In the genomic region with DNA sequence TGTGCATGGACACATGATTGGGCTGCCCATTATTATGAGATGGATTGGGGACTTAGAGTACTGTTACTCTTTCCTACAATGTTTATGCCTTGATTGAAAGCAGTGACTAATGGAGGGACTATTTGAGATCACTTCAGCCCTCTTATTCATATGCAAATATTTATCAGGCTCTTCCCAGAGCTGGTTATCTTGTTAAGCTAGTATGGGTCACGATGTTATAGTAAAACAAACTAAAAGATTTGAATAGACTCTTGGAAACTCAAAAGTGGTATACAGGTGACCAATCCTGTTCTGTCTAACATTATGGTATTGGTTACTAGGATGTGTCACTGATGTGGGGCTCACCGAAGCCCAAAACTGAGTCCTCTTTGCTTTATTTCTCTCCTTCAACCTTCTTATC, we compare ENCODE assay signal across 1 cellular context.
TF ChIP-seq lines count a peak whose summit lies in the region.

No MANE protein-coding gene starts in this region.

TF ChIP-seq in A549, 52 proteins besides CTCF, POLR2A, EP300 and RAD21 (continued from another document):
- TF ChIP-seq, protein P1, sequence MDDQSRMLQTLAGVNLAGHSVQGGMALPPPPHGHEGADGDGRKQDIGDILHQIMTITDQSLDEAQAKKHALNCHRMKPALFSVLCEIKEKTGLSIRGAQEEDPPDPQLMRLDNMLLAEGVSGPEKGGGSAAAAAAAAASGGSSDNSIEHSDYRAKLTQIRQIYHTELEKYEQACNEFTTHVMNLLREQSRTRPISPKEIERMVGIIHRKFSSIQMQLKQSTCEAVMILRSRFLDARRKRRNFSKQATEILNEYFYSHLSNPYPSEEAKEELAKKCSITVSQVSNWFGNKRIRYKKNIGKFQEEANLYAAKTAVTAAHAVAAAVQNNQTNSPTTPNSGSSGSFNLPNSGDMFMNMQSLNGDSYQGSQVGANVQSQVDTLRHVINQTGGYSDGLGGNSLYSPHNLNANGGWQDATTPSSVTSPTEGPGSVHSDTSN (IDR thresholded peaks at IDR 0.05) = no peak
- TF ChIP-seq ZFP36 (IDR thresholded peaks at IDR 0.05; ENCODE audit: borderline replicate concordance, partially characterized antibody) = no peak
- no peak for TF ChIP-seq MAZ (IDR thresholded peaks at IDR 0.05; ENCODE audit: borderline replicate concordance, low read depth, low read length)
- TF ChIP-seq EHF (CRISPR knock-in tag; IDR thresholded peaks at IDR 0.05) = no peak
- no peak for TF ChIP-seq NR3C1 (IDR thresholded peaks at IDR 0.05)
- TF ChIP-seq PHF8 (IDR thresholded peaks at IDR 0.05; ENCODE audit: borderline replicate concordance, low read depth) = no peak
- TF ChIP-seq, protein P2, sequence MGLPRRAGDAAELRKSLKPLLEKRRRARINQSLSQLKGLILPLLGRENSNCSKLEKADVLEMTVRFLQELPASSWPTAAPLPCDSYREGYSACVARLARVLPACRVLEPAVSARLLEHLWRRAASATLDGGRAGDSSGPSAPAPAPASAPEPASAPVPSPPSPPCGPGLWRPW (IDR thresholded peaks at IDR 0.05) = no peak
- TF ChIP-seq TP53 (CRISPR knock-in tag; IDR thresholded peaks at IDR 0.05) = no peak
- TF ChIP-seq, protein P3, sequence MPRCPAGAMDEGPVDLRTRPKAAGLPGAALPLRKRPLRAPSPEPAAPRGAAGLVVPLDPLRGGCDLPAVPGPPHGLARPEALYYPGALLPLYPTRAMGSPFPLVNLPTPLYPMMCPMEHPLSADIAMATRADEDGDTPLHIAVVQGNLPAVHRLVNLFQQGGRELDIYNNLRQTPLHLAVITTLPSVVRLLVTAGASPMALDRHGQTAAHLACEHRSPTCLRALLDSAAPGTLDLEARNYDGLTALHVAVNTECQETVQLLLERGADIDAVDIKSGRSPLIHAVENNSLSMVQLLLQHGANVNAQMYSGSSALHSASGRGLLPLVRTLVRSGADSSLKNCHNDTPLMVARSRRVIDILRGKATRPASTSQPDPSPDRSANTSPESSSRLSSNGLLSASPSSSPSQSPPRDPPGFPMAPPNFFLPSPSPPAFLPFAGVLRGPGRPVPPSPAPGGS (IDR thresholded peaks at IDR 0.05) = no peak
- no peak for TF ChIP-seq JUNB (IDR thresholded peaks at IDR 0.05)
- TF ChIP-seq BHLHE40 (IDR thresholded peaks at IDR 0.05; ENCODE audit: low read depth, low read length) = no peak
- TF ChIP-seq NPAS2 (CRISPR knock-in tag; IDR thresholded peaks at IDR 0.05; ENCODE audit: borderline replicate concordance) = no peak
- no peak for TF ChIP-seq ZNF302 (CRISPR knock-in tag; IDR thresholded peaks at IDR 0.05)
- no peak for TF ChIP-seq CBX2 (IDR thresholded peaks at IDR 0.05; ENCODE audit: borderline replicate concordance, low read depth)
- TF ChIP-seq, protein P4, sequence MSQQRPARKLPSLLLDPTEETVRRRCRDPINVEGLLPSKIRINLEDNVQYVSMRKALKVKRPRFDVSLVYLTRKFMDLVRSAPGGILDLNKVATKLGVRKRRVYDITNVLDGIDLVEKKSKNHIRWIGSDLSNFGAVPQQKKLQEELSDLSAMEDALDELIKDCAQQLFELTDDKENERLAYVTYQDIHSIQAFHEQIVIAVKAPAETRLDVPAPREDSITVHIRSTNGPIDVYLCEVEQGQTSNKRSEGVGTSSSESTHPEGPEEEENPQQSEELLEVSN (IDR thresholded peaks at IDR 0.05; ENCODE audit: borderline replicate concordance, low read depth) = no peak
- TF ChIP-seq RFX5 (IDR thresholded peaks at IDR 0.05) = no peak
